ENCODE assay signal across 8 cellular contexts in the genomic region with DNA sequence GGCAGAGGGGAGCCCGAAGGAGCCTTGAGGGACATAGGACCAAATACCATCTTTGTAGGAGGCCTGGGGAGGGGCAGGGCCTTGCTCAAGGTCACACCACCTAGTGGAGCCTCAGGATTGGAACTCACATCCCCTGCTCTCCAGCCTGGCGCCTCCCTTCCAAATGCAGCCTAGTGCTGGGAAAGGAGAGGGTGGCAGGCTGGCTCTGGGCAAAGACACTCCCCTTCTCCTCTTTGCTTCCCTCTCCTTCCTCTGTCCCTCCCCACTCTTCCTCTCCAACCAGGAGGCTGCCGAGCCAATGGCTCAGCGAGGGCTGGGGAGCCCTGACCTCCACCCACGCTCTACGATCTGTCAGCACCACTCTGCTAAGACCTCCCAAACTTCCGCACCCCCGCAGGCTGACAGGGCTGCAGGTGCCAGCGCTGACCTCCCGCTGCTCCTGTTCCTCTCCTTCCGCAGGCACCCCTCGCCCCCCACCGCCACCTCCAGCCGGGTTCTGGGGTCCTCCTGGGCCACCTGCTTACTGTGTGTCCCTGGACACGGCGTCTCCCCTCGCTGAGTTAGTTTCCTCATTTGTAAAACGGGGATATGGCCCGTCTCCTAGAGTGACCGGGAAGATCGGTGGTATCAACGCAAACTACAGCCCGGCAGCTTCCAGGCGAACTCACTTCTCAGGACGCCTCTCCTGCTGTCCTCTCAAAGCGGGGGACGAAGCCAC. TPM values are rescaled to one million over a fixed set of nuclear protein-coding genes. Genes with fewer than 3 reads are reported as not detected.
DNase-seq lines count a peak whose midpoint lies in the region; ATAC-seq lines count a peak whose summit lies in the region.

No MANE protein-coding gene starts in this region.

- in situ Hi-C loops in HAP-1 (cut with MboI; ENCODE audit: low sequenced_read_pairs), result no loop called here

- H3K4me1 ChIP-seq in ACC112 (ENCODE audit: control insufficient read depth, insufficient read depth, low read length, unreplicated experiment) (peaks cover 23% of the 10 kb centered on the region), HAP-1 (peaks cover 20% of the 10 kb centered on the region)

- H3K27me3 Mint-ChIP-seq in activated naive CD8-positive, alpha-beta T cell treated with anti-CD3 and anti-CD28 coated beads, Interleukin-2, amount 10 ng/mL, durations not matched to agents 7 days and 5 days, result peaks cover 28% of the 10 kb centered on the region

- H2AFZ ChIP-seq in ACC112 (ENCODE audit: low read length, unreplicated experiment), result peak overlapping the region; percentile 65

- H3K79me2 ChIP-seq in ACC112 (ENCODE audit: control insufficient read depth, insufficient read depth, low read length, unreplicated experiment), result no peaks in the 10 kb centered on the region

- H3K27ac Mint-ChIP-seq in activated naive CD8-positive, alpha-beta T cell treated with anti-CD3 and anti-CD28 coated beads, Interleukin-2, amount 10 ng/mL, durations not matched to agents 7 days and 5 days, result peak overlapping the region; percentile 30

- POLR2A ChIA-PET in activated naive CD8-positive, alpha-beta T cell treated with anti-CD3 and anti-CD28 coated beads, Interleukin-2, amount 10 ng/mL, durations not matched to agents 7 days and 5 days (lab: Charles Lee), result no interaction called here

- H3K4me3 ChIP-seq in ACC112 (ENCODE audit: low read depth, low read length), result peak overlapping the region; percentile 70
- H3K4me3 ChIP-seq in HAP-1, result peak overlapping the region; percentile 43

- no peaks in the 10 kb centered on the region for H3K9me3 Mint-ChIP-seq in activated naive CD8-positive, alpha-beta T cell treated with anti-CD3 and anti-CD28 coated beads, Interleukin-2, amount 10 ng/mL, durations not matched to agents 7 days and 5 days

- no peaks in the 10 kb centered on the region for H3K36me3 ChIP-seq in ACC112 (ENCODE audit: insufficient read depth, low read length)
- H3K36me3 ChIP-seq in HAP-1 (replicated peaks), result no peaks in the 10 kb centered on the region

- no peak for ATAC-seq in activated naive CD8-positive, alpha-beta T cell treated with anti-CD3 and anti-CD28 coated beads, Interleukin-2, amount 10 ng/mL, durations not matched to agents 7 days and 5 days (ENCODE audit: low read depth)
- ATAC-seq in HG02678 (IDR thresholded peaks at IDR 0.05; ENCODE audit: unreplicated experiment) (no peak), HG02885 (IDR thresholded peaks at IDR 0.05; ENCODE audit: poor library complexity, unreplicated experiment) (no peak)

- no peaks in the 10 kb centered on the region for H3K36me3 Mint-ChIP-seq in activated naive CD8-positive, alpha-beta T cell treated with anti-CD3 and anti-CD28 coated beads, Interleukin-2, amount 10 ng/mL, durations not matched to agents 7 days and 5 days

- H3K9me3 ChIP-seq in HAP-1, result no peaks in the 10 kb centered on the region

- H3K27ac ChIP-seq in ACC112 (ENCODE audit: low read depth, low read length), result peak overlapping the region; percentile 26

- H3K27me3 ChIP-seq in ACC112 (ENCODE audit: insufficient read depth, low read length) (no peaks in the 10 kb centered on the region), HAP-1 (ENCODE audit: low read depth) (no peaks in the 10 kb centered on the region)

- DNase-seq in HAP-1 (ENCODE audit: low spot score in 2 of 2), result peak; percentile 36 to 77
- no peak for DNase-seq in activated naive CD8-positive, alpha-beta T cell treated with anti-CD3 and anti-CD28 coated beads, Interleukin-2, amount 10 ng/mL, durations not matched to agents 7 days and 5 days
- DNase-seq in hepatic stellate cell (ENCODE audit: low spot score), result peak; percentile 60
- DNase-seq in renal cortical epithelial cell (ENCODE audit: low read depth), result peak; percentile 69
- DNase-seq in COLO829 (ENCODE audit: low spot score), result no peak

- peak overlapping the region; percentile 48 for H3K4me3 Mint-ChIP-seq in activated naive CD8-positive, alpha-beta T cell treated with anti-CD3 and anti-CD28 coated beads, Interleukin-2, amount 10 ng/mL, durations not matched to agents 7 days and 5 days

- peaks cover 12% of the 10 kb centered on the region for H3K4me1 Mint-ChIP-seq in activated naive CD8-positive, alpha-beta T cell treated with anti-CD3 and anti-CD28 coated beads, Interleukin-2, amount 10 ng/mL, durations not matched to agents 7 days and 5 days

RNA-seq across cellular contexts. Expression of a gene that starts 52.9 kb away (rescaled TPM):
- not detected for total RNA-seq in activated naive CD8-positive, alpha-beta T cell treated with anti-CD3 and anti-CD28 coated beads, Interleukin-2, amount 10 ng/mL, durations not matched to agents 7 days and 5 days
- total RNA-seq in renal cortical epithelial cell, result 0.05 TPM in 1 of 2 replicates, not detected in the other

RNA-seq across cellular contexts. Expression of a gene that starts 58.0 kb away (rescaled TPM):
- 10 to 100 TPM; 30.1 to 34.9 TPM for total RNA-seq in activated naive CD8-positive, alpha-beta T cell treated with anti-CD3 and anti-CD28 coated beads, Interleukin-2, amount 10 ng/mL, durations not matched to agents 7 days and 5 days
- 22.2 and 38.2 TPM in 2 replicates for total RNA-seq in renal cortical epithelial cell

Comparison
In these comparisons a context has a peak if more than half of its experiments do, and no peak if none do; other contexts are left out.
1. DNase-seq: peak in HAP-1 (2 of 2), hepatic stellate cell (single experiment) and renal cortical epithelial cell (single experiment); none in activated naive CD8-positive, alpha-beta T cell treated with anti-CD3 and anti-CD28 coated beads, Interleukin-2, amount 10 ng/mL, durations not matched to agents 7 days and 5 days (single experiment) and COLO829 (single experiment).